Comparison of ENCODE assay signal across 25 cellular contexts in the genomic region with DNA sequence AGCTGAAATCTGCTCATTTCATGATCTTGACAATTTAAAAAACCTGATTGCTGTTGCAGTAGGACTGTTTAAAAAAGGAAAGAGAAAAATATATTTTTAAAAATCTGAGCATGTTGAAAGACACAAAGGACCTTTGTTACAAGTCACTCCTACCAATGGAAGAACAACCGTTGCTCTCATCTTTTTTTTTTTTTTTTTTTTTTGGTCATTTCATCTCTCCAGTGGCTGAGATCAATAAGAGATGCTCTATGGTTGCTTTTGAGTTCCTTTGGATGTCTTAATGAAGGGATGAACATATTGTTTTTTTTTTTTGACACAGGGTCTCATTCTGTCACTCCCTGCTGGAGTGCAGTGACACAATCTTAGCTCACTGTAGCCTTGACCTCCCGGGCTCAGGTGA. TPM values are rescaled to one million over a fixed set of nuclear protein-coding genes. Genes with fewer than 3 reads are reported as not detected.
DNase-seq lines count a peak whose midpoint lies in the region; ATAC-seq, FAIRE-seq and TF ChIP-seq lines count a peak whose summit lies in the region.
"Had no signal": no experiment of that assay in that cellular context is flagged by ENCODE, and none has a peak within 500 bp of the region (broad histone marks: within the 10 kb centered on the region; RNA-seq: fewer than 3 reads in every experiment).

No MANE protein-coding gene starts in this region.

- H3K4me3 Mint-ChIP-seq in neural crest cell, result peak overlapping the region; percentile 44
- H3K4me3 Mint-ChIP-seq in activated naive CD4-positive, alpha-beta T cell treated with anti-CD3 and anti-CD28 coated beads, Interleukin-2, amount 10 ng/mL, durations not matched to agents 7 days and 5 days, result no peak overlapping the region
- H3K4me3 Mint-ChIP-seq: CD4-positive, CD25-positive, alpha-beta regulatory T cell; CD8-positive, alpha-beta T cell; GM23338; H9 had no signal

- H3K4me1 ChIP-seq in BLaER1 (peaks cover 99% of the 10 kb centered on the region), GM12878 (ENCODE audit: control insufficient read depth, insufficient read depth, low read length) (peaks cover 65% of the 10 kb centered on the region)

- intact Hi-C loops in GM12878 (cut with micrococcal nuclease; ENCODE audit: unreplicated experiment), result no loop called here

- no peak overlapping the region for H2AFZ ChIP-seq in GM12878 (ENCODE audit: control insufficient read depth, low read depth, low read length)
- H2AFZ ChIP-seq: GM23338 had no signal

- CTCF ChIA-PET in GM12878 (lab: Yijun Ruan, JAX), result interaction anchor here (1.0 to 1.9 kb wide), 3 partner anchors 9 to 138 kb away, joined by 4 to 7 read pairs (median 6); no protein-coding TSS in a partner anchor
- CTCF ChIA-PET in activated naive CD4-positive, alpha-beta T cell treated with anti-CD3 and anti-CD28 coated beads, Interleukin-2, amount 10 ng/mL, durations not matched to agents 7 days and 5 days (lab: Charles Lee), result interaction anchor here (1.5 kb wide), 1 partner anchor 12 kb away, joined by 3 read pairs; no protein-coding TSS in a partner anchor

- TF ChIP-seq CTCF in GM12878 (IDR thresholded peaks at IDR 0.05 in 2 of 3, conservative IDR thresholded peaks at IDR 0.05 in 1 of 3; ENCODE audit: control insufficient read depth in 2 of 3, extremely low read depth in 1 of 3, insufficient read depth in 1 of 3, low read depth in 3 of 3, low read length in 3 of 3), result no peak
- no peak for TF ChIP-seq CTCF in neural crest cell (conservative IDR thresholded peaks at IDR 0.05)

- peaks cover 4% of the 10 kb centered on the region for H3K36me3 Mint-ChIP-seq in neural crest cell (ENCODE audit: low read depth)
- H3K36me3 Mint-ChIP-seq in activated naive CD4-positive, alpha-beta T cell treated with anti-CD3 and anti-CD28 coated beads, Interleukin-2, amount 10 ng/mL, durations not matched to agents 7 days and 5 days, result no peaks in the 10 kb centered on the region

- H3K9me3 ChIP-seq in BLaER1, result no peaks in the 10 kb centered on the region
- H3K9me3 ChIP-seq in GM12878 (replicated peaks; ENCODE audit: control insufficient read depth, insufficient read depth, low read length), result no peaks in the 10 kb centered on the region
- H3K9me3 ChIP-seq: A549, BE2C had no signal

- peaks cover 98% of the 10 kb centered on the region for H3K79me2 ChIP-seq in GM12878 (ENCODE audit: control insufficient read depth, insufficient read depth, low read length)

- H3K27ac Mint-ChIP-seq in neural crest cell (ENCODE audit: unreplicated experiment), result peak overlapping the region; percentile 28
- H3K27ac Mint-ChIP-seq in activated naive CD4-positive, alpha-beta T cell treated with anti-CD3 and anti-CD28 coated beads, Interleukin-2, amount 10 ng/mL, durations not matched to agents 7 days and 5 days, result no peak overlapping the region
- H3K27ac Mint-ChIP-seq: CD4-positive, CD25-positive, alpha-beta regulatory T cell; CD8-positive, alpha-beta T cell; GM23338; H9 had no signal

- H3K27me3 ChIP-seq in BLaER1, result no peaks in the 10 kb centered on the region
- H3K27me3 ChIP-seq in GM12878 (replicated peaks in 1 of 2; ENCODE audit: control insufficient read depth in 2 of 2, insufficient read depth in 2 of 2, low read length in 1 of 2), result no peaks in the 10 kb centered on the region
- H3K27me3 ChIP-seq: BE2C had no signal

- 96% methylated on average over 2 of the region's 2 CpGs for WGBS in GM12878 (ENCODE audit: insufficient coverage, insufficient replicate concordance, low lambda C conversion rate, missing lambda C conversion rate)

- SMC1A ChIA-PET in GM12878 (lab: Charles Lee; ENCODE audit: uncharacterized antibody, unreplicated experiment), result interaction anchor here (0.9 to 30.5 kb wide), 8 partner anchors 12 to 75 kb away, joined by 3 to 367 read pairs (median 5); no protein-coding TSS in a partner anchor

- RAD21 ChIA-PET in GM12878 (lab: Charles Lee; ENCODE audit: unreplicated experiment), result interaction anchor here (0.6 to 8.4 kb wide), 6 partner anchors 11 to 219 kb away, joined by 3 to 97 read pairs (median 12); partner anchors contain the start of gene LRCH1

- H3K9me3 Mint-ChIP-seq in neural crest cell, result no peaks in the 10 kb centered on the region
- no peaks in the 10 kb centered on the region for H3K9me3 Mint-ChIP-seq in activated naive CD4-positive, alpha-beta T cell treated with anti-CD3 and anti-CD28 coated beads, Interleukin-2, amount 10 ng/mL, durations not matched to agents 7 days and 5 days
- H3K9me3 Mint-ChIP-seq: CD4-positive, CD25-positive, alpha-beta regulatory T cell; CD8-positive, alpha-beta T cell; GM23338 had no signal

- FAIRE-seq in GM12878 (lab: Jason Lieb, UNC), result no peak
- FAIRE-seq: A549, D721Med, GM12891, GM18507 had no signal

- in situ Hi-C loops in GM12878 (cut with MboI), result no loop called here

- no TSS peak for BruUV-seq in GM12878 (replicated peaks; lab: Mats Ljungman, UMichigan)

- 0 out of 2 replicates have a peak, but pooled peaks cover 10% of the 10 kb centered on the region for H3K36me3 ChIP-seq in BLaER1
- H3K36me3 ChIP-seq in GM12878 (ENCODE audit: control insufficient read depth in 2 of 2, insufficient read depth in 2 of 2, low read length in 1 of 2), result no peaks in the 10 kb centered on the region
- H3K36me3 ChIP-seq: BE2C had no signal

- TF ChIP-seq POLR2A in GM12878 (IDR thresholded peaks at IDR 0.05; ENCODE audit: low read depth, low read length), result no peak

- H3K4me2 ChIP-seq in BLaER1, result peak overlapping the region; percentile 1; the same call in 1 of the 2 replicates
- no peak overlapping the region for H3K4me2 ChIP-seq in GM12878 (ENCODE audit: control insufficient read depth, insufficient read depth)
- H3K4me2 ChIP-seq: A549, GM23338 had no signal

- H3K9ac ChIP-seq in BLaER1, result no peak overlapping the region
- H3K9ac ChIP-seq in GM12878 (ENCODE audit: control insufficient read depth, insufficient read depth, low read length), result no peak overlapping the region

- no peaks in the 10 kb centered on the region for H3K27me3 Mint-ChIP-seq in neural crest cell (ENCODE audit: low read depth)
- H3K27me3 Mint-ChIP-seq in activated naive CD4-positive, alpha-beta T cell treated with anti-CD3 and anti-CD28 coated beads, Interleukin-2, amount 10 ng/mL, durations not matched to agents 7 days and 5 days, result no peaks in the 10 kb centered on the region
- H3K27me3 Mint-ChIP-seq: CD4-positive, CD25-positive, alpha-beta regulatory T cell had no signal

- no peak overlapping the region for H3K4me3 ChIP-seq in BLaER1
- H3K4me3 ChIP-seq in GM12878, result no peak overlapping the region
- H3K4me3 ChIP-seq: A549, GM23338 had no signal

- DNase-seq in COLO829 (ENCODE audit: low spot score), result peak; percentile 68
- DNase-seq in GM12878 (ENCODE audit: low read depth, low spot score), result no peak
- no peak for DNase-seq in neural crest cell (ENCODE audit: low read depth, low spot score)
- DNase-seq in activated naive CD4-positive, alpha-beta T cell treated with anti-CD3 and anti-CD28 coated beads, Interleukin-2, amount 10 ng/mL, durations not matched to agents 7 days and 5 days, result no peak
- no peak for DNase-seq in activated CD8-positive, alpha-beta memory T cell treated with anti-CD3 and anti-CD28 coated beads, Interleukin-2, amount 50 U/mL, for 4 hours
- DNase-seq: 8988T; ACHN; AML-193; BE2C; CD4-positive, CD25-positive, alpha-beta regulatory T cell; CD8-positive, alpha-beta T cell; DMS 273 treated with DMSO at 0.1 percent for 48 hours; DMS79; EL; GDM1; H9 had no signal

- ATAC-seq in GM12878 (no peak), HG02970 (IDR thresholded peaks at IDR 0.05; ENCODE audit: low FRiP score, unreplicated experiment) (no peak)
- ATAC-seq: A549; CD8-positive, alpha-beta T cell; GM23338; HCT116 had no signal

- no peak overlapping the region for H3K27ac ChIP-seq in BLaER1
- no peak overlapping the region for H3K27ac ChIP-seq in GM12878 (ENCODE audit: control insufficient read depth, insufficient read depth)
- H3K27ac ChIP-seq: A549, C4-2B had no signal

- POLR2A ChIA-PET in GM12878 (lab: Charles Lee), result interaction anchor here (0.7 to 6.1 kb wide), 6 partner anchors 9 to 171 kb away, joined by 5 to 56 read pairs (median 9); no protein-coding TSS in a partner anchor

- no peak for TF ChIP-seq RAD21 in GM12878 (IDR thresholded peaks at IDR 0.05; ENCODE audit: insufficient read depth, low read depth, low read length)

- peaks cover 64% of the 10 kb centered on the region for H4K20me1 ChIP-seq in BLaER1
- no peaks in the 10 kb centered on the region for H4K20me1 ChIP-seq in GM12878 (ENCODE audit: control insufficient read depth, insufficient read depth)

- no peak for TF ChIP-seq EP300 in GM12878 (IDR thresholded peaks at IDR 0.05; ENCODE audit: borderline replicate concordance in 1 of 2, control insufficient read depth in 1 of 2, low read depth in 2 of 2, low read length in 2 of 2)

- peaks cover 88% of the 10 kb centered on the region for H3K4me1 Mint-ChIP-seq in neural crest cell
- peaks cover 36% of the 10 kb centered on the region for H3K4me1 Mint-ChIP-seq in activated naive CD4-positive, alpha-beta T cell treated with anti-CD3 and anti-CD28 coated beads, Interleukin-2, amount 10 ng/mL, durations not matched to agents 7 days and 5 days

TF ChIP-seq in GM12878, 131 proteins besides CTCF, POLR2A, EP300 and RAD21:
- TF ChIP-seq ZNF384 (IDR thresholded peaks at IDR 0.05; ENCODE audit: borderline replicate concordance, low read depth, low read length) (0 out of 2 replicates have a peak, but pooled peaks have one; percentile 3), NBN (IDR thresholded peaks at IDR 0.05) (no peak)

RNA-seq across cellular contexts. Expression of gene LRCH1, which starts 29.2 kb away (rescaled TPM):
- 234 and 245 TPM in 2 replicates for total RNA-seq in GM12878 (2013; cell fraction: nucleolus; rRNA removed)
- total RNA-seq in GM12878 (2014; rRNA removed) (13.2 and 13.8 TPM in 2 replicates), GM12878 (2014; rRNA removed; fragmentation: Illumina TruSeq; extraction: Trizol) (16.8 and 17.5 TPM in 2 replicates), GM12878 (2021) (23.3 and 24.0 TPM in 2 replicates), neural crest cell (15.4 and 15.8 TPM in 2 replicates)
- 11.3 TPM for polyA plus RNA-seq in GM12878 (2011; ENCODE audit: low read depth)
- polyA plus RNA-seq in GM12878 (2011; rRNA removed) (48.9 and 51.6 TPM in 2 replicates), GM12878 (2014; fragmentation: Illumina TruSeq; extraction: Trizol) (20.0 and 23.4 TPM in 2 replicates), GM12878 (2014; fragmentation: Nextera tagmentation; extraction: Ambion mirVana) (1 to 10 TPM; 5.3 to 5.4 TPM), GM12878 (2014; rRNA removed) (13.8 and 15.6 TPM in 2 replicates), GM12878 (2016; fragmentation: Nextera tagmentation; extraction: Ambion mirVana) (1 to 10 TPM; 7.9 to 9.2 TPM)
- polyA plus RNA-seq in GM12878 (2011; cell fraction: cytosol; rRNA removed), result 21.1 and 23.9 TPM in 2 replicates
- polyA plus RNA-seq in GM12878 (2011; cell fraction: nucleus; rRNA removed), result 43.0 and 54.0 TPM in 2 replicates
- polyA plus RNA-seq in GM12878 (2012), result 16.7 and 24.5 TPM in 2 replicates
- polyA minus RNA-seq in GM12878 (2011; rRNA and poly(A)+ RNA removed), result 76.0 and 94.2 TPM in 2 replicates
- 19.8 and 21.5 TPM in 2 replicates for polyA minus RNA-seq in GM12878 (2011; cell fraction: cytosol; rRNA and poly(A)+ RNA removed)
- 103 and 119 TPM in 2 replicates for polyA minus RNA-seq in GM12878 (2011; cell fraction: nucleus; rRNA and poly(A)+ RNA removed)
